Comparison of ENCODE assay signal across 27 cellular contexts in genomic region chr22:22013559-22014284, GRCh38.
"Had no signal": no experiment of that assay in that cellular context is flagged by ENCODE, and none has a peak within 500 bp of the region (broad histone marks: within the 10 kb centered on the region; RNA-seq: fewer than 3 reads in every experiment).

No MANE protein-coding gene starts in this region.

- H3K27ac ChIP-seq: stomach, suprapubic skin, testis, thoracic aorta, thyroid gland, tibial artery, tibial nerve, transverse colon, upper lobe of left lung, upper lobe of right lung, uterus, vagina had no signal

- H3K27me3 ChIP-seq: testis, thyroid gland, tibial nerve, upper lobe of left lung, uterus, vagina had no signal

- H3K36me3 ChIP-seq: stomach, suprapubic skin, thoracic aorta, thyroid gland, tibial artery, tibial nerve, transverse colon, upper lobe of left lung, upper lobe of right lung, uterus, vagina had no signal

- H3K4me3 ChIP-seq: stomach, suprapubic skin, testis, thoracic aorta, thyroid gland, tibial artery, tibial nerve, transverse colon, upper lobe of left lung, upper lobe of right lung, uterus, vagina had no signal

- FAIRE-seq: urothelium cell line had no signal

- H3K9me3 ChIP-seq: suprapubic skin, testis, thoracic aorta, thyroid gland, tibial artery, tibial nerve, transverse colon, upper lobe of left lung, upper lobe of right lung, uterus, vagina had no signal

- DNase-seq: stimulated activated CD4-positive, alpha-beta T cell treated with anti-CD3 and anti-CD28 coated beads, Interleukin-2, amount 100 ng/mL, for 48 hours; stimulated activated CD4-positive, alpha-beta T cell treated with anti-CD3 and anti-CD28 coated beads, Interleukin-4, amount 100 ng/mL, for 1 hour; stimulated activated CD4-positive, alpha-beta T cell treated with anti-CD3 and anti-CD28 coated beads, Interleukin-4, amount 100 ng/mL, for 24 hours; stimulated activated CD4-positive, alpha-beta T cell treated with anti-CD3 and anti-CD28 coated beads, Interleukin-4, amount 100 ng/mL, for 4 hours; stimulated activated CD8-positive, alpha-beta memory T cell treated with anti-CD3 and anti-CD28 coated beads, Interleukin-4, amount 100 ng/mL, for 48 hours; stimulated activated naive B cell treated with anti-CD40 and anti-IgM and Interleukin-4, amounts not matched to agents 10 μg/mL and 1 μg/mL and 100 μg/mL, for 72 hours; stimulated activated naive CD4-positive, alpha-beta T cell; stimulated activated naive CD4-positive, alpha-beta T cell treated with Interleukin-2 at 50 U/mL for 16 hours; stimulated activated naive CD8-positive, alpha-beta T cell treated with anti-CD3 and anti-CD28 coated beads, Interleukin-15, amount 100 ng/mL, for 72 hours; stimulated activated naive CD8-positive, alpha-beta T cell treated with anti-CD3 and anti-CD28 coated beads, Interleukin-15, Interleukin-2, amounts not matched to agents 100 U/mL and 50 U/mL, for 24 hours; stomach; substantia nigra; testis; thyroid gland; tibial artery; transverse colon; trophoblast cell; upper lobe of left lung; upper lobe of right lung; uterus had no signal

- ATAC-seq: stimulated activated effector memory CD8-positive, alpha-beta T cell treated with anti-CD3 and anti-CD28 coated beads, Interleukin-12 subunit alpha, Interleukin-12 subunit beta, amount 100 ng/mL, for 72 hours; stimulated activated memory B cell treated with anti-CD40 and anti-IgM and Interleukin-4, amounts not matched to agents 10 μg/mL and 1 μg/mL and 100 μg/mL, for 72 hours; stimulated activated naive B cell treated with anti-CD40 and anti-IgM and Interleukin-4, amounts not matched to agents 10 μg/mL and 1 μg/mL and 100 μg/mL, for 72 hours; stimulated activated naive CD8-positive, alpha-beta T cell treated with anti-CD3 and anti-CD28 coated beads, Interleukin-15, amount 100 ng/mL, for 72 hours; stimulated activated naive CD8-positive, alpha-beta T cell treated with anti-CD3 and anti-CD28 coated beads, Interleukin-15, Interleukin-2, amounts not matched to agents 100 U/mL and 50 U/mL, for 24 hours; upper lobe of right lung had no signal

- H3K4me1 ChIP-seq: stomach, suprapubic skin, testis, thyroid gland, tibial artery, tibial nerve, transverse colon, upper lobe of left lung, upper lobe of right lung, uterus, vagina had no signal
